ENCODE assay signal across 9 cellular contexts in genomic region chr3:161349529-161350278, GRCh38. TPM values are rescaled to one million over a fixed set of nuclear protein-coding genes. Genes with fewer than 3 reads are reported as not detected.
DNase-seq lines count a peak whose midpoint lies in the region; ATAC-seq and TF ChIP-seq lines count a peak whose summit lies in the region.
"Had no signal": no experiment of that assay in that cellular context is flagged by ENCODE, and none has a peak within 500 bp of the region (broad histone marks: within the 10 kb centered on the region; RNA-seq: fewer than 3 reads in every experiment).

No MANE protein-coding gene starts in this region.

- H4K20me1 ChIP-seq in hepatocyte (ENCODE audit: insufficient read depth, poor library complexity, severe bottlenecking) (no peaks in the 10 kb centered on the region), Karpas-422 (ENCODE audit: insufficient read depth, low read depth, low read length) (no peaks in the 10 kb centered on the region)

- no peaks in the 10 kb centered on the region for H3K9me3 Mint-ChIP-seq in activated T-cell treated with anti-CD3 and anti-CD28 coated beads, Interleukin-2, amount 50 U/mL, for 72 hours

- H3K4me2 ChIP-seq in hepatocyte (no peak overlapping the region), Karpas-422 (ENCODE audit: low read depth, low read length, poor library complexity, severe bottlenecking) (no peak overlapping the region)

- peak; percentile 5 to 33 for DNase-seq in activated T-cell treated with anti-CD3 and anti-CD28 coated beads, Interleukin-2, amount 50 U/mL, for 72 hours
- DNase-seq in hepatocyte (ENCODE audit: low spot score) (peak; percentile 31), NCI-H82 treated with DMSO at 0.1 percent for 48 hours (lab: John Stamatoyannopoulos, UW; ENCODE audit: unreplicated experiment) (no peak), Karpas-422 (no peak), DMS79 (lab: John Stamatoyannopoulos, UW) (no peak)
- no peak for DNase-seq in activated CD4-positive, CD25-positive, alpha-beta regulatory T cell treated with anti-CD3 and anti-CD28 coated beads, Interleukin-2, amount 50 U/mL, for 72 hours

- H3K27me3 Mint-ChIP-seq in activated T-cell treated with anti-CD3 and anti-CD28 coated beads, Interleukin-2, amount 50 U/mL, for 72 hours (ENCODE audit: low read depth), result peaks cover 26% of the 10 kb centered on the region

- H3K4me1 Mint-ChIP-seq in activated T-cell treated with anti-CD3 and anti-CD28 coated beads, Interleukin-2, amount 50 U/mL, for 72 hours (ENCODE audit: low read depth), result peaks cover 24% of the 10 kb centered on the region

- ATAC-seq in GM18502 (IDR thresholded peaks at IDR 0.05; ENCODE audit: poor library complexity, unreplicated experiment) (peak; percentile 69), HG03432 (IDR thresholded peaks at IDR 0.05; ENCODE audit: unreplicated experiment) (peak; percentile 80)
- ATAC-seq in activated T-cell treated with anti-CD3 and anti-CD28 coated beads, Interleukin-2, amount 50 U/mL, for 72 hours (replicated peaks in 1 of 2), result peak; percentile 92 to 93

- H3K4me3 ChIP-seq in hepatocyte, result no peak overlapping the region
- H3K4me3 ChIP-seq in Karpas-422 (ENCODE audit: low read length), result no peak overlapping the region

- no peaks in the 10 kb centered on the region for H3K36me3 Mint-ChIP-seq in activated T-cell treated with anti-CD3 and anti-CD28 coated beads, Interleukin-2, amount 50 U/mL, for 72 hours (ENCODE audit: insufficient read depth in 2 of 2)

- H3K27me3 ChIP-seq in hepatocyte, result no peaks in the 10 kb centered on the region
- peaks cover 3% of the 10 kb centered on the region; the same call in 1 of the 2 replicates for H3K27me3 ChIP-seq in Karpas-422 (ENCODE audit: low read length)

- H3K9me3 ChIP-seq in hepatocyte (ENCODE audit: low read depth) (no peaks in the 10 kb centered on the region), Karpas-422 (ENCODE audit: low read length) (no peaks in the 10 kb centered on the region)

- H2AFZ ChIP-seq in hepatocyte (no peak overlapping the region), Karpas-422 (ENCODE audit: low read length) (no peak overlapping the region)

- H3K36me3 ChIP-seq in hepatocyte (replicated peaks; ENCODE audit: insufficient read depth, low read depth), result no peaks in the 10 kb centered on the region
- H3K36me3 ChIP-seq in Karpas-422 (ENCODE audit: insufficient read depth, low read length), result no peaks in the 10 kb centered on the region

- H3K9ac ChIP-seq in Karpas-422 (ENCODE audit: low read length), result no peak overlapping the region

- WGBS in hepatocyte (ENCODE audit: low lambda C conversion rate, missing lambda C conversion rate), result 63% methylated on average over 7 of the region's 7 CpGs

- H3K27ac Mint-ChIP-seq in activated T-cell treated with anti-CD3 and anti-CD28 coated beads, Interleukin-2, amount 50 U/mL, for 72 hours, result peak overlapping the region; percentile 31

- no peaks in the 10 kb centered on the region for H3K9me2 ChIP-seq in hepatocyte (replicated peaks; ENCODE audit: insufficient read depth)
- no peaks in the 10 kb centered on the region for H3K9me2 ChIP-seq in Karpas-422 (replicated peaks; ENCODE audit: insufficient read depth, low read length)

- TF ChIP-seq CTCF in hepatocyte (IDR thresholded peaks at IDR 0.05; ENCODE audit: poor library complexity), result no peak

- H3K4me1 ChIP-seq in hepatocyte (ENCODE audit: insufficient read depth) (no peaks in the 10 kb centered on the region), Karpas-422 (ENCODE audit: low read length) (peaks cover 8% of the 10 kb centered on the region)

- H3K79me2 ChIP-seq in hepatocyte (no peaks in the 10 kb centered on the region), Karpas-422 (ENCODE audit: low read length) (no peaks in the 10 kb centered on the region)

- peak overlapping the region; percentile 2 for H3K27ac ChIP-seq in hepatocyte
- no peak overlapping the region for H3K27ac ChIP-seq in Karpas-422 (ENCODE audit: low read length)

- H3K4me3 Mint-ChIP-seq in activated T-cell treated with anti-CD3 and anti-CD28 coated beads, Interleukin-2, amount 50 U/mL, for 72 hours, result peak overlapping the region in 1 of 2 donors; percentile 29

RNA-seq across cellular contexts. Expression of gene SPTSSB, which starts 21.6 kb away (rescaled TPM):
- not detected for total RNA-seq in activated T-cell treated with anti-CD3 and anti-CD28 coated beads, Interleukin-2, amount 50 U/mL, for 72 hours
- 5.0 and 5.3 TPM in 2 replicates for total RNA-seq in hepatocyte
- polyA plus RNA-seq in hepatocyte, result 6.9 and 17.2 TPM in 2 replicates
- total RNA-seq in Karpas-422 (2014; rRNA removed; shearing (Covaris generic); ENCODE audit: low replicate concordance), result not detected in 2 replicates
- total RNA-seq: lung microvascular endothelial cell had no signal

Comparison
In these comparisons a context has a peak if more than half of its experiments do, and no peak if none do; other contexts are left out.
1. DNase-seq: peak in activated T-cell treated with anti-CD3 and anti-CD28 coated beads, Interleukin-2, amount 50 U/mL, for 72 hours (2 of 2) and hepatocyte (single experiment); none in NCI-H82 treated with DMSO at 0.1 percent for 48 hours (single experiment), Karpas-422 (single experiment), DMS79 (single experiment) and activated CD4-positive, CD25-positive, alpha-beta regulatory T cell treated with anti-CD3 and anti-CD28 coated beads, Interleukin-2, amount 50 U/mL, for 72 hours (single experiment).
2. Peak in every context shown above with its lines, with median percentiles within 50 percentile points of each other: ATAC-seq.